Comparison of ENCODE assay signal across 1 cellular context in the genomic region with DNA sequence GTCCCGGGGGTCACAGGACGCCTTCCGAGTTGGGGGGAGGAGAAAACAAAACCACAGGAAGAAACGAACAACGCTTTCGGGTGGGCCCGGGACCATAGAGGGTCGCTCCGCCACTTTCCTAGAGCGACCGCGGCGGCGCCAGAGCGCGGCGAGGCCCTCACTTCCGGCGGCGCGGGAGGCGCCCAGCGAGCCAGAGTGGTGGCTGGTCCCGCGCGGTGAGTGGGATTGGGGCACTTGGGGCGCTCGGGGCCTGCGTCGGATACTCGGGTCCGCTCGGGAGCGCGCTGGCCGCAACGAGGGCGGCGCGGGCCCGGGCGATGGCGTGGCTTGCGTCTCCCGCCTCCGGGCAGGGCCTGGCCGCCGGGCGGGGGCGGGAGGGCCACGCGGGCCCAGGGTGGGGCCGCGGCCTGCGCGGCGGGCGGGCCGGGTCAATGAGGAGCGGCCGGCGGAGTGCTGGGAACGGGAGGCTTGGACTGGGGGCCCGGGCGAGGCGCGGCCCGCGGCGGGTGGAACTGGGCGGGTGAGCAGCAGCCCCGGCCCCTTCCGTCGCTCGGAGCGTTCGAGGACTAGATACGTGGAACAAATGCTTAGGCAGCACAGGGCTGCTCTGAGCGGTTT.
A peak's percentile ranks its signal among the peaks of the same experiment; 100 is the strongest.
TF ChIP-seq lines count a peak whose summit lies in the region.

Gene ZNF22 (plus strand): TSS at position 160 of the 618 bp plus-strand sequence. CDS start 2,446 bp downstream, outside the sequence.

TF ChIP-seq in GM12878, 131 proteins besides CTCF, POLR2A, EP300 and RAD21 (continued from another document and continues in another):
- TF ChIP-seq, protein P1, sequence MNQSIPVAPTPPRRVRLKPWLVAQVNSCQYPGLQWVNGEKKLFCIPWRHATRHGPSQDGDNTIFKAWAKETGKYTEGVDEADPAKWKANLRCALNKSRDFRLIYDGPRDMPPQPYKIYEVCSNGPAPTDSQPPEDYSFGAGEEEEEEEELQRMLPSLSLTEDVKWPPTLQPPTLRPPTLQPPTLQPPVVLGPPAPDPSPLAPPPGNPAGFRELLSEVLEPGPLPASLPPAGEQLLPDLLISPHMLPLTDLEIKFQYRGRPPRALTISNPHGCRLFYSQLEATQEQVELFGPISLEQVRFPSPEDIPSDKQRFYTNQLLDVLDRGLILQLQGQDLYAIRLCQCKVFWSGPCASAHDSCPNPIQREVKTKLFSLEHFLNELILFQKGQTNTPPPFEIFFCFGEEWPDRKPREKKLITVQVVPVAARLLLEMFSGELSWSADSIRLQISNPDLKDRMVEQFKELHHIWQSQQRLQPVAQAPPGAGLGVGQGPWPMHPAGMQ (IDR thresholded peaks at IDR 0.05; ENCODE audit: borderline replicate concordance): no peak
- no peak for TF ChIP-seq BCL11A (IDR thresholded peaks at IDR 0.05; ENCODE audit: low read depth, low read length)
- TF ChIP-seq FOXM1 (IDR thresholded peaks at IDR 0.05; ENCODE audit: low read depth, low read length): no peak
- no peak for TF ChIP-seq STAT1 (conservative IDR thresholded peaks at IDR 0.05)
- no peak for TF ChIP-seq FOS (IDR thresholded peaks at IDR 0.05; ENCODE audit: borderline replicate concordance, extremely low read depth, insufficient read length)
- peak; percentile 42 for TF ChIP-seq LARP7 (IDR thresholded peaks at IDR 0.05)
- no peak for TF ChIP-seq STAT3 (IDR thresholded peaks at IDR 0.05; ENCODE audit: low read depth, low read length)
- TF ChIP-seq NR2C2 (IDR thresholded peaks at IDR 0.05; ENCODE audit: borderline replicate concordance, control insufficient read depth, insufficient read length, low read depth): no peak
- TF ChIP-seq SIX5 (IDR thresholded peaks at IDR 0.05; ENCODE audit: low read depth, low read length, severe bottlenecking): no peak
- TF ChIP-seq ESRRA (IDR thresholded peaks at IDR 0.05; ENCODE audit: low read length): no peak
- no peak for TF ChIP-seq PML (IDR thresholded peaks at IDR 0.05; ENCODE audit: low read length)
- TF ChIP-seq PBX3 (IDR thresholded peaks at IDR 0.05; ENCODE audit: insufficient replicate concordance, low read depth, low read length): no peak
- no peak for TF ChIP-seq SUPT20H (IDR thresholded peaks at IDR 0.05; ENCODE audit: borderline replicate concordance, control insufficient read depth, low read depth, low read length)
- no peak for TF ChIP-seq BRCA1 (IDR thresholded peaks at IDR 0.05; ENCODE audit: low read depth, low read length)
- TF ChIP-seq, protein P2, sequence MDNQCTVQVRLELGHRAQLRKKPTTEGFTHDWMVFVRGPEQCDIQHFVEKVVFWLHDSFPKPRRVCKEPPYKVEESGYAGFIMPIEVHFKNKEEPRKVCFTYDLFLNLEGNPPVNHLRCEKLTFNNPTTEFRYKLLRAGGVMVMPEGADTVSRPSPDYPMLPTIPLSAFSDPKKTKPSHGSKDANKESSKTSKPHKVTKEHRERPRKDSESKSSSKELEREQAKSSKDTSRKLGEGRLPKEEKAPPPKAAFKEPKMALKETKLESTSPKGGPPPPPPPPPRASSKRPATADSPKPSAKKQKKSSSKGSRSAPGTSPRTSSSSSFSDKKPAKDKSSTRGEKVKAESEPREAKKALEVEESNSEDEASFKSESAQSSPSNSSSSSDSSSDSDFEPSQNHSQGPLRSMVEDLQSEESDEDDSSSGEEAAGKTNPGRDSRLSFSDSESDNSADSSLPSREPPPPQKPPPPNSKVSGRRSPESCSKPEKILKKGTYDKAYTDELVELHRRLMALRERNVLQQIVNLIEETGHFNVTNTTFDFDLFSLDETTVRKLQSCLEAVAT (IDR thresholded peaks at IDR 0.05): no peak
- TF ChIP-seq SMAD5 (IDR thresholded peaks at IDR 0.05; ENCODE audit: low read depth): no peak
- TF ChIP-seq POU2F2 (IDR thresholded peaks at IDR 0.05; ENCODE audit: borderline replicate concordance, low read depth, low read length): peak; percentile 34; the same call in 1 of the 3 replicates
- TF ChIP-seq, protein P3, sequence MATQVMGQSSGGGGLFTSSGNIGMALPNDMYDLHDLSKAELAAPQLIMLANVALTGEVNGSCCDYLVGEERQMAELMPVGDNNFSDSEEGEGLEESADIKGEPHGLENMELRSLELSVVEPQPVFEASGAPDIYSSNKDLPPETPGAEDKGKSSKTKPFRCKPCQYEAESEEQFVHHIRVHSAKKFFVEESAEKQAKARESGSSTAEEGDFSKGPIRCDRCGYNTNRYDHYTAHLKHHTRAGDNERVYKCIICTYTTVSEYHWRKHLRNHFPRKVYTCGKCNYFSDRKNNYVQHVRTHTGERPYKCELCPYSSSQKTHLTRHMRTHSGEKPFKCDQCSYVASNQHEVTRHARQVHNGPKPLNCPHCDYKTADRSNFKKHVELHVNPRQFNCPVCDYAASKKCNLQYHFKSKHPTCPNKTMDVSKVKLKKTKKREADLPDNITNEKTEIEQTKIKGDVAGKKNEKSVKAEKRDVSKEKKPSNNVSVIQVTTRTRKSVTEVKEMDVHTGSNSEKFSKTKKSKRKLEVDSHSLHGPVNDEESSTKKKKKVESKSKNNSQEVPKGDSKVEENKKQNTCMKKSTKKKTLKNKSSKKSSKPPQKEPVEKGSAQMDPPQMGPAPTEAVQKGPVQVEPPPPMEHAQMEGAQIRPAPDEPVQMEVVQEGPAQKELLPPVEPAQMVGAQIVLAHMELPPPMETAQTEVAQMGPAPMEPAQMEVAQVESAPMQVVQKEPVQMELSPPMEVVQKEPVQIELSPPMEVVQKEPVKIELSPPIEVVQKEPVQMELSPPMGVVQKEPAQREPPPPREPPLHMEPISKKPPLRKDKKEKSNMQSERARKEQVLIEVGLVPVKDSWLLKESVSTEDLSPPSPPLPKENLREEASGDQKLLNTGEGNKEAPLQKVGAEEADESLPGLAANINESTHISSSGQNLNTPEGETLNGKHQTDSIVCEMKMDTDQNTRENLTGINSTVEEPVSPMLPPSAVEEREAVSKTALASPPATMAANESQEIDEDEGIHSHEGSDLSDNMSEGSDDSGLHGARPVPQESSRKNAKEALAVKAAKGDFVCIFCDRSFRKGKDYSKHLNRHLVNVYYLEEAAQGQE (IDR thresholded peaks at IDR 0.05; ENCODE audit: low read depth, low read length): no peak
- peak; percentile 67; the same call in 1 of the 2 replicates for TF ChIP-seq NKRF (conservative IDR thresholded peaks at IDR 0.05)
- peak; percentile 52; the same call in 1 of the 2 replicates for TF ChIP-seq PAX5 (IDR thresholded peaks at IDR 0.05; ENCODE audit: borderline replicate concordance, low read depth, low read length)
- peak; percentile 63; the same call in 1 of the 2 replicates for TF ChIP-seq ZSCAN29 (IDR thresholded peaks at IDR 0.05)
- no peak for TF ChIP-seq EZH2 (IDR thresholded peaks at IDR 0.05; ENCODE audit: borderline replicate concordance, control insufficient read depth, low read depth, low read length)
- TF ChIP-seq NRF1 (conservative IDR thresholded peaks at IDR 0.05; ENCODE audit: low read depth, low read length): no peak
- no peak for TF ChIP-seq TBL1XR1 (IDR thresholded peaks at IDR 0.05; ENCODE audit: low read depth, low read length)
- TF ChIP-seq SPI1 (IDR thresholded peaks at IDR 0.05; ENCODE audit: borderline replicate concordance, insufficient read depth, low read depth, low read length): no peak
- 0 out of 2 replicates have a peak, but pooled peaks have one; percentile 30 for TF ChIP-seq WRNIP1 (IDR thresholded peaks at IDR 0.05; ENCODE audit: borderline replicate concordance, low read depth, low read length)
- no peak for TF ChIP-seq ZNF274 (IDR thresholded peaks at IDR 0.05; ENCODE audit: insufficient read depth, insufficient read length)
- TF ChIP-seq SP1 (IDR thresholded peaks at IDR 0.05; ENCODE audit: low read depth, low read length): peak; percentile 29
- TF ChIP-seq KLF5 (IDR thresholded peaks at IDR 0.05; ENCODE audit: partially characterized antibody): no peak
- TF ChIP-seq TARDBP (IDR thresholded peaks at IDR 0.05; ENCODE audit: borderline replicate concordance): no peak; the same call in 1 of the 2 replicates
- TF ChIP-seq POLR2AphosphoS2 (IDR thresholded peaks at IDR 0.05; ENCODE audit: low read depth, low read length): no peak
- peak; percentile 14 to 57; a peak in 2 of 4 replicates for TF ChIP-seq BHLHE40 (IDR thresholded peaks at IDR 0.05; ENCODE audit: borderline replicate concordance in 1 of 2, low read depth in 2 of 2, low read length in 1 of 2)
- TF ChIP-seq SREBF2 (IDR thresholded peaks at IDR 0.05; ENCODE audit: low read length): no peak
- TF ChIP-seq USF2 (IDR thresholded peaks at IDR 0.05; ENCODE audit: borderline replicate concordance, low read depth, low read length): no peak
- no peak for TF ChIP-seq IKZF2 (IDR thresholded peaks at IDR 0.05)
- TF ChIP-seq, protein P4, sequence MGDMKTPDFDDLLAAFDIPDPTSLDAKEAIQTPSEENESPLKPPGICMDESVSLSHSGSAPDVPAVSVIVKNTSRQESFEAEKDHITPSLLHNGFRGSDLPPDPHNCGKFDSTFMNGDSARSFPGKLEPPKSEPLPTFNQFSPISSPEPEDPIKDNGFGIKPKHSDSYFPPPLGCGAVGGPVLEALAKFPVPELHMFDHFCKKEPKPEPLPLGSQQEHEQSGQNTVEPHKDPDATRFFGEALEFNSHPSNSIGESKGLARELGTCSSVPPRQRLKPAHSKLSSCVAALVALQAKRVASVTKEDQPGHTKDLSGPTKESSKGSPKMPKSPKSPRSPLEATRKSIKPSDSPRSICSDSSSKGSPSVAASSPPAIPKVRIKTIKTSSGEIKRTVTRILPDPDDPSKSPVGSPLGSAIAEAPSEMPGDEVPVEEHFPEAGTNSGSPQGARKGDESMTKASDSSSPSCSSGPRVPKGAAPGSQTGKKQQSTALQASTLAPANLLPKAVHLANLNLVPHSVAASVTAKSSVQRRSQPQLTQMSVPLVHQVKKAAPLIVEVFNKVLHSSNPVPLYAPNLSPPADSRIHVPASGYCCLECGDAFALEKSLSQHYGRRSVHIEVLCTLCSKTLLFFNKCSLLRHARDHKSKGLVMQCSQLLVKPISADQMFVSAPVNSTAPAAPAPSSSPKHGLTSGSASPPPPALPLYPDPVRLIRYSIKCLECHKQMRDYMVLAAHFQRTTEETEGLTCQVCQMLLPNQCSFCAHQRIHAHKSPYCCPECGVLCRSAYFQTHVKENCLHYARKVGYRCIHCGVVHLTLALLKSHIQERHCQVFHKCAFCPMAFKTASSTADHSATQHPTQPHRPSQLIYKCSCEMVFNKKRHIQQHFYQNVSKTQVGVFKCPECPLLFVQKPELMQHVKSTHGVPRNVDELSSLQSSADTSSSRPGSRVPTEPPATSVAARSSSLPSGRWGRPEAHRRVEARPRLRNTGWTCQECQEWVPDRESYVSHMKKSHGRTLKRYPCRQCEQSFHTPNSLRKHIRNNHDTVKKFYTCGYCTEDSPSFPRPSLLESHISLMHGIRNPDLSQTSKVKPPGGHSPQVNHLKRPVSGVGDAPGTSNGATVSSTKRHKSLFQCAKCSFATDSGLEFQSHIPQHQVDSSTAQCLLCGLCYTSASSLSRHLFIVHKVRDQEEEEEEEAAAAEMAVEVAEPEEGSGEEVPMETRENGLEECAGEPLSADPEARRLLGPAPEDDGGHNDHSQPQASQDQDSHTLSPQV (IDR thresholded peaks at IDR 0.05): no peak
- TF ChIP-seq NR2C1 (IDR thresholded peaks at IDR 0.05): peak; percentile 41; the same call in 1 of the 2 replicates
- TF ChIP-seq, protein P5, sequence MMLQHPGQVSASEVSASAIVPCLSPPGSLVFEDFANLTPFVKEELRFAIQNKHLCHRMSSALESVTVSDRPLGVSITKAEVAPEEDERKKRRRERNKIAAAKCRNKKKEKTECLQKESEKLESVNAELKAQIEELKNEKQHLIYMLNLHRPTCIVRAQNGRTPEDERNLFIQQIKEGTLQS (IDR thresholded peaks at IDR 0.05; ENCODE audit: borderline replicate concordance, extremely low read depth, low read depth, low read length): no peak
- TF ChIP-seq CEBPB (IDR thresholded peaks at IDR 0.05; ENCODE audit: borderline replicate concordance in 1 of 2, low read depth in 2 of 2, low read length in 2 of 2): no peak
- no peak for TF ChIP-seq ATF2 (IDR thresholded peaks at IDR 0.05; ENCODE audit: low read length)
- TF ChIP-seq MYB (IDR thresholded peaks at IDR 0.05; ENCODE audit: borderline replicate concordance, low read depth, low read length): no peak
- TF ChIP-seq ZZZ3 (IDR thresholded peaks at IDR 0.05; ENCODE audit: control insufficient read depth, insufficient read length, low read depth): no peak
- TF ChIP-seq TAF1 (IDR thresholded peaks at IDR 0.05; ENCODE audit: borderline replicate concordance, low read depth, low read length): peak; percentile 87
- TF ChIP-seq TCF12 (IDR thresholded peaks at IDR 0.05; ENCODE audit: low read depth, low read length): no peak
